In genomic region chr19:38718747-38719543, GRCh38 we compare ENCODE assay signal across 1 cellular context.
TF ChIP-seq lines count a peak whose summit lies in the region.

No MANE protein-coding gene starts in this region.

TF ChIP-seq in HEK293, 187 proteins besides CTCF, POLR2A, EP300 and RAD21 (continued from another document):
- TF ChIP-seq ZFHX2 (tag by site-specific recombination; conservative IDR thresholded peaks at IDR 0.05) (peak; percentile 69), ZFP37 (tag by site-specific recombination; IDR thresholded peaks at IDR 0.05) (no peak), SP2 (tag by site-specific recombination; IDR thresholded peaks at IDR 0.05) (0 out of 2 replicates have a peak, but pooled peaks have one; percentile 8)
